In genomic region chr3:25441234-25441856, GRCh38 we compare ENCODE assay signal across 1 cellular context.
TF ChIP-seq lines count a peak whose summit lies in the region.

No MANE protein-coding gene starts in this region.

TF ChIP-seq in GM23338, 12 proteins besides CTCF, POLR2A, EP300 and RAD21 (continued from another document):
- no peak for TF ChIP-seq ZNF462 (CRISPR knock-in tag; IDR thresholded peaks at IDR 0.05)
- TF ChIP-seq ZNF114 (CRISPR knock-in tag; IDR thresholded peaks at IDR 0.05) = 0 out of 2 replicates have a peak, but pooled peaks have one; percentile 40
- TF ChIP-seq ZNF331 (CRISPR knock-in tag; IDR thresholded peaks at IDR 0.05; ENCODE audit: low read depth) = no peak
- no peak for TF ChIP-seq EZH2 (IDR thresholded peaks at IDR 0.05; ENCODE audit: low read depth, unreplicated experiment)
- TF ChIP-seq JUNB (IDR thresholded peaks at IDR 0.05; ENCODE audit: unreplicated experiment) = no peak
- TF ChIP-seq POLR2AphosphoS5 (IDR thresholded peaks at IDR 0.05; ENCODE audit: low read depth) = no peak
TF ChIP-seq in GM23338: peak in this region for 2.
